ENCODE assay signal across 25 cellular contexts in the genomic region with DNA sequence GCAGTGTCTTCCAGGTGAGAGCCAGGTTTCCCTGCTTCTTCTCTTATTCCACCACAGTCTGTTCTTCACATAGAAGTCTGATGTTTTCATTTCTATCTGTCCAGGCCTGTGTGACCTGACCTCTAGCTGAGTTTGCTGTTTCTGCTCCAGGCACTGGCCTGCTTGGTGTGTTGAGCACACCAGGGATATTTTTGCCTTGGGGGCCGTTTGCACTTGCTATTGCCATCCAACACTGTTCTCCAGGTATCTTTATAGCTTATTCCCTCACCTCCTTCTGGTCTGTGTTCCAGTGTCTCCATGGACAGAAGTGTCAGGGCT. TPM values are rescaled to one million over a fixed set of nuclear protein-coding genes. Genes with fewer than 3 reads are reported as not detected.
DNase-seq lines count a peak whose midpoint lies in the region; ATAC-seq, FAIRE-seq and TF ChIP-seq lines count a peak whose summit lies in the region.
"Had no signal": no experiment of that assay in that cellular context is flagged by ENCODE, and none has a peak within 500 bp of the region (broad histone marks: within the 10 kb centered on the region; RNA-seq: fewer than 3 reads in every experiment).

No MANE protein-coding gene starts in this region.

- WGBS in pancreas, 2 donors, result 20 to 27% methylated on average over 1 of the region's 1 CpG
- 14 to 33% methylated on average over 1 of the region's 1 CpG for WGBS in transverse colon (ENCODE audit: low coverage in 1 of 2), 2 donors
- 16 to 45% (median 29%) methylated on average over 1 of the region's 1 CpG for WGBS in small intestine, 3 donors

- in situ Hi-C loops in transverse colon (cut with MboI; ENCODE audit: low pct_ligation_motif_present in 1 of 4, low pct_unique_long_range_greater_than_20kb in 1 of 4, low sequenced_read_pairs in 3 of 4), result no loop called here

- no peak for TF ChIP-seq CTCF in left ventricle myocardium inferior (IDR thresholded peaks at IDR 0.05; ENCODE audit: borderline replicate concordance)
- no peak for TF ChIP-seq CTCF in pancreas (IDR thresholded peaks at IDR 0.05)
- no peak for TF ChIP-seq CTCF in transverse colon (IDR thresholded peaks at IDR 0.05)

- ATAC-seq in pancreas (peak in 3 of 4 donors; percentile 8 to 12 (median 10)), GM18511 (IDR thresholded peaks at IDR 0.05; ENCODE audit: unreplicated experiment) (no peak), HG03175 (IDR thresholded peaks at IDR 0.05; ENCODE audit: unreplicated experiment) (no peak)
- ATAC-seq: activated CD4-positive, CD25-positive, alpha-beta regulatory T cell treated with anti-CD3 and anti-CD28 coated beads, Interleukin-2, amount 50 U/mL, for 24 hours; activated CD8-positive, alpha-beta memory T cell treated with anti-CD3 and anti-CD28 coated beads, Interleukin-2, amount 10 ng/mL, durations not matched to agents 7 days and 5 days; activated T-cell treated with anti-CD3 and anti-CD28 coated beads, Interleukin-2, amount 50 U/mL, for 4 hours; SK-N-SH treated with all-trans-retinoic acid at 6 μM for 48 hours had no signal

- intact Hi-C loops in left ventricle myocardium inferior (cut with micrococcal nuclease) (no loop called here), pancreas (cut with DNase I) (no loop called here), transverse colon (cut with DNase I; ENCODE audit: low total_unique reads) (no loop called here)

- no peak for TF ChIP-seq EP300 in transverse colon (IDR thresholded peaks at IDR 0.05; ENCODE audit: low read depth)

- peak; percentile 0 for DNase-seq in dedifferentiated amniotic fluid mesenchymal stem cell (ENCODE audit: extremely low spot score)
- no peak for DNase-seq in left ventricle myocardium inferior
- no peak for DNase-seq in pancreas
- DNase-seq in transverse colon, result no peak
- no peak for DNase-seq in small intestine
- DNase-seq: activated CD4-positive, alpha-beta T cell treated with anti-CD3 and anti-CD28 coated beads, Interleukin-2, amount 50 U/mL, for 4 hours; activated CD8-positive, alpha-beta memory T cell treated with anti-CD3 and anti-CD28 coated beads, Interleukin-2, amount 10 ng/mL, durations not matched to agents 7 days and 5 days; activated gamma-delta T cell treated with Interleukin-2 at 50 U/mL for 16 hours; activated T-cell treated with anti-CD3 and anti-CD28 coated beads, Interleukin-2, amount 50 U/mL, for 4 hours; MM.1S; naive B cell; NCI-H187 treated with DMSO at 0.1 percent for 48 hours; NCI-H2171; NCI-H524; OCI-M1 had no signal

- H3K4me1 ChIP-seq in left ventricle myocardium inferior (peaks cover 80% of the 10 kb centered on the region), pancreas (peaks cover 9 to 23% (median 12%) of the 10 kb centered on the region in 3 donors), transverse colon (peaks cover 18 to 54% (median 30%) of the 10 kb centered on the region in 4 donors), small intestine (ENCODE audit: control insufficient read depth in 2 of 2, insufficient read depth in 1 of 2, low read depth in 1 of 2, low read length in 1 of 2) (peaks cover 6 to 20% of the 10 kb centered on the region in 2 donors)
- H3K4me1 ChIP-seq: prostate gland had no signal

- H3K4me3 ChIP-seq in left ventricle myocardium inferior (no peak overlapping the region), pancreas (no peak overlapping the region), transverse colon (no peak overlapping the region), small intestine (ENCODE audit: low read depth in 1 of 2, low read length in 2 of 2) (no peak overlapping the region)
- H3K4me3 ChIP-seq: BLaER1, prostate gland, testis had no signal

- no peak for TF ChIP-seq POLR2A in transverse colon (IDR thresholded peaks at IDR 0.05)

- H3K27me3 ChIP-seq in left ventricle myocardium inferior (ENCODE audit: low read depth) (no peaks in the 10 kb centered on the region), pancreas (no peaks in the 10 kb centered on the region), transverse colon (no peaks in the 10 kb centered on the region), small intestine (ENCODE audit: control insufficient read depth in 2 of 2, insufficient read depth in 2 of 2, low read length in 2 of 2) (no peaks in the 10 kb centered on the region)
- H3K27me3 ChIP-seq: BLaER1, testis had no signal

- FAIRE-seq in pancreas (lab: Jason Lieb, UNC), result no peak
- no peak for FAIRE-seq in small intestine (lab: Jason Lieb, UNC)
- FAIRE-seq: GM12892, H54, TTC549 had no signal

- H3K36me3 ChIP-seq in left ventricle myocardium inferior (no peaks in the 10 kb centered on the region), pancreas (no peaks in the 10 kb centered on the region), transverse colon (no peaks in the 10 kb centered on the region), small intestine (ENCODE audit: control insufficient read depth in 2 of 2, insufficient read depth in 2 of 2, low read length in 2 of 2) (no peaks in the 10 kb centered on the region)
- H3K36me3 ChIP-seq: prostate gland had no signal

- H3K27ac ChIP-seq in left ventricle myocardium inferior (replicated peaks) (peak overlapping the region; percentile 29), pancreas (peak overlapping the region in 1 of 4 donors; percentile 28), transverse colon (peak overlapping the region in 3 of 4 donors; percentile 21 to 49 (median 46)), small intestine (ENCODE audit: low read depth in 1 of 2, low read length in 1 of 2) (no peak overlapping the region)
- H3K27ac ChIP-seq: BLaER1, testis had no signal

- H3K9me3 ChIP-seq in left ventricle myocardium inferior (replicated peaks) (no peaks in the 10 kb centered on the region), pancreas (no peaks in the 10 kb centered on the region), transverse colon (no peaks in the 10 kb centered on the region), small intestine (ENCODE audit: control insufficient read depth, low read depth) (no peaks in the 10 kb centered on the region)
- H3K9me3 ChIP-seq: BLaER1, prostate gland, testis had no signal

RNA-seq across cellular contexts. Expression of gene MRTFB, which starts 41.4 kb away (rescaled TPM):
- total RNA-seq in left ventricle myocardium inferior, result 24.3 TPM
- total RNA-seq in pancreas, result 10 to 100 TPM; 20.6 to 36.6 (median 26.8) TPM
- 1 to 10 TPM; 8.7 to 9.7 TPM for polyA plus RNA-seq in pancreas
- 10 to 100 TPM; 37.8 to 82.7 (median 47.9) TPM for total RNA-seq in transverse colon
- 10 to 100 TPM in 1 of 3 donors, 1 to 10 TPM in 2; 3.1 to 13.4 (median 5.4) TPM for polyA plus RNA-seq in small intestine

Comparison
In these comparisons a context has a peak if more than half of its experiments do, and no peak if none do; other contexts are left out.
1. H3K27ac ChIP-seq: peak in left ventricle myocardium inferior (single experiment) and transverse colon (3 of 4); none in small intestine (0 of 2).
2. ATAC-seq: peak in pancreas (3 of 4); none in GM18511 (single experiment) and HG03175 (single experiment).